Comparison of ENCODE assay signal across 20 cellular contexts in genomic region chr3:27081566-27081965, GRCh38.
DNase-seq lines count a peak whose midpoint lies in the region; ATAC-seq and TF ChIP-seq lines count a peak whose summit lies in the region.
"Had no signal": no experiment of that assay in that cellular context is flagged by ENCODE, and none has a peak within 500 bp of the region (broad histone marks: within the 10 kb centered on the region; RNA-seq: fewer than 3 reads in every experiment).

No MANE protein-coding gene starts in this region.

- no peak overlapping the region for H3K4me3 Mint-ChIP-seq in stimulated activated memory B cell treated with anti-CD40 and anti-IgM and Interleukin-4, amounts not matched to agents 10 μg/mL and 1 μg/mL and 100 μg/mL, for 72 hours
- H3K4me3 Mint-ChIP-seq: CD14-positive monocyte; CD4-positive, alpha-beta T cell; CD8-positive, alpha-beta memory T cell had no signal

- 96% methylated on average over 4 of the region's 5 CpGs for WGBS in mesenchymal stem cell

- H2BK12ac ChIP-seq in mesenchymal stem cell (ENCODE audit: low read length in 2 of 2) = peak overlapping the region; percentile 75

- H3K9ac ChIP-seq in mesenchymal stem cell (ENCODE audit: low read length) = no peak overlapping the region
- H3K9ac ChIP-seq: BLaER1 treated with 17β-estradiol and CSF1 and Interleukin-3, amounts not matched to agents 10 nM and 100 nM; GM23248 had no signal

- H3K9me3 ChIP-seq in right atrium auricular region = no peaks in the 10 kb centered on the region
- no peaks in the 10 kb centered on the region for H3K9me3 ChIP-seq in mesenchymal stem cell (ENCODE audit: control insufficient read depth, low read length)
- H3K9me3 ChIP-seq: BE2C; BLaER1 treated with 17β-estradiol and CSF1 and Interleukin-3, amounts not matched to agents 10 nM and 100 nM had no signal

- H3K36me3 ChIP-seq in right atrium auricular region = no peaks in the 10 kb centered on the region
- no peaks in the 10 kb centered on the region for H3K36me3 ChIP-seq in mesenchymal stem cell (ENCODE audit: control insufficient read depth in 1 of 2, insufficient read depth in 2 of 2, low read depth in 1 of 2, low read length in 2 of 2)
- H3K36me3 ChIP-seq: BE2C; BLaER1 treated with 17β-estradiol and CSF1 and Interleukin-3, amounts not matched to agents 10 nM and 100 nM had no signal

- no peak overlapping the region for H3K4me2 ChIP-seq in mesenchymal stem cell (ENCODE audit: low read length, poor library complexity, severe bottlenecking)
- H3K4me2 ChIP-seq: BLaER1 treated with 17β-estradiol and CSF1 and Interleukin-3, amounts not matched to agents 10 nM and 100 nM had no signal

- peak overlapping the region; percentile 56 for H4K91ac ChIP-seq in mesenchymal stem cell (ENCODE audit: low read length)

- no peaks in the 10 kb centered on the region for H3K9me3 Mint-ChIP-seq in stimulated activated memory B cell treated with anti-CD40 and anti-IgM and Interleukin-4, amounts not matched to agents 10 μg/mL and 1 μg/mL and 100 μg/mL, for 72 hours
- H3K9me3 Mint-ChIP-seq: CD4-positive, alpha-beta T cell; CD8-positive, alpha-beta memory T cell had no signal

- H3K79me1 ChIP-seq in mesenchymal stem cell (replicated peaks; ENCODE audit: low read length, poor library complexity, severe bottlenecking) = no peaks in the 10 kb centered on the region

- no peaks in the 10 kb centered on the region for H3K27me3 Mint-ChIP-seq in stimulated activated memory B cell treated with anti-CD40 and anti-IgM and Interleukin-4, amounts not matched to agents 10 μg/mL and 1 μg/mL and 100 μg/mL, for 72 hours

- H3K4me3 ChIP-seq in right atrium auricular region = no peak overlapping the region
- H3K4me3 ChIP-seq in mesenchymal stem cell (ENCODE audit: insufficient read depth in 1 of 2, low read depth in 1 of 2, low read length in 2 of 2) = no peak overlapping the region
- H3K4me3 ChIP-seq: BLaER1 treated with 17β-estradiol and CSF1 and Interleukin-3, amounts not matched to agents 10 nM and 100 nM; GM12878; GM23248 had no signal

- no peak overlapping the region for H3K23ac ChIP-seq in mesenchymal stem cell (ENCODE audit: low read length in 2 of 2)

- H2AFZ ChIP-seq in mesenchymal stem cell (ENCODE audit: low read depth, low read length) = no peak overlapping the region
- H2AFZ ChIP-seq: GM23248 had no signal

- H3K27ac Mint-ChIP-seq in stimulated activated memory B cell treated with anti-CD40 and anti-IgM and Interleukin-4, amounts not matched to agents 10 μg/mL and 1 μg/mL and 100 μg/mL, for 72 hours = no peak overlapping the region
- H3K27ac Mint-ChIP-seq: CD14-positive monocyte; CD4-positive, alpha-beta T cell; CD8-positive, alpha-beta memory T cell had no signal

- H3K14ac ChIP-seq in mesenchymal stem cell (ENCODE audit: low read length in 2 of 2) = peak overlapping the region in 1 of 2 experiments; percentile 87

- peak overlapping the region; percentile 38 to 41 for H3K18ac ChIP-seq in mesenchymal stem cell (ENCODE audit: low read depth in 1 of 2, low read length in 2 of 2)

- H2AK5ac ChIP-seq in mesenchymal stem cell (ENCODE audit: low read length, severe bottlenecking) = no peak overlapping the region

- peak; percentile 32 for ATAC-seq in left ventricle myocardium superior
- ATAC-seq in stimulated activated memory B cell treated with anti-CD40 and anti-IgM and Interleukin-4, amounts not matched to agents 10 μg/mL and 1 μg/mL and 100 μg/mL, for 72 hours = peak; percentile 22
- ATAC-seq in GM21576 (IDR thresholded peaks at IDR 0.05; ENCODE audit: unreplicated experiment) = no peak
- ATAC-seq: GM12878 had no signal

- H2BK5ac ChIP-seq in mesenchymal stem cell (ENCODE audit: low read depth, low read length, poor library complexity, severe bottlenecking) = no peak overlapping the region

- H3K4me1 ChIP-seq in right atrium auricular region (no peaks in the 10 kb centered on the region), mesenchymal stem cell (ENCODE audit: control insufficient read depth, insufficient read depth, low read depth, low read length) (no peaks in the 10 kb centered on the region)
- H3K4me1 ChIP-seq: BE2C; BLaER1 treated with 17β-estradiol and CSF1 and Interleukin-3, amounts not matched to agents 10 nM and 100 nM had no signal

- peak overlapping the region; percentile 28 for H4K8ac ChIP-seq in mesenchymal stem cell (ENCODE audit: low read length)

- H3K27me3 ChIP-seq in right atrium auricular region = no peaks in the 10 kb centered on the region
- H3K27me3 ChIP-seq in mesenchymal stem cell (ENCODE audit: control insufficient read depth in 1 of 2, insufficient read depth in 1 of 2, low read length in 2 of 2) = no peaks in the 10 kb centered on the region
- H3K27me3 ChIP-seq: BE2C had no signal

- H3K4ac ChIP-seq in mesenchymal stem cell (ENCODE audit: low read depth in 1 of 2, low read length in 2 of 2) = no peak overlapping the region

- intact Hi-C loops in left ventricle myocardium superior (cut with micrococcal nuclease) = no loop called here

- H3K27ac ChIP-seq in right atrium auricular region (no peak overlapping the region), mesenchymal stem cell (ENCODE audit: low read length, poor library complexity, severe bottlenecking) (no peak overlapping the region)
- H3K27ac ChIP-seq: 22Rv1; BLaER1 treated with 17β-estradiol and CSF1 and Interleukin-3, amounts not matched to agents 10 nM and 100 nM; GM23248 had no signal

- no peaks in the 10 kb centered on the region for H3K4me1 Mint-ChIP-seq in stimulated activated memory B cell treated with anti-CD40 and anti-IgM and Interleukin-4, amounts not matched to agents 10 μg/mL and 1 μg/mL and 100 μg/mL, for 72 hours
- H3K4me1 Mint-ChIP-seq: CD14-positive monocyte; CD8-positive, alpha-beta memory T cell had no signal

- no peak overlapping the region for H2BK120ac ChIP-seq in mesenchymal stem cell (ENCODE audit: low read depth, low read length)

- no peak for TF ChIP-seq CTCF in right atrium auricular region (IDR thresholded peaks at IDR 0.05)

- H2BK15ac ChIP-seq in mesenchymal stem cell (ENCODE audit: low read depth, poor library complexity, severe bottlenecking) = no peak overlapping the region

- DNase-seq in left ventricle myocardium superior (no peak), right atrium auricular region (ENCODE audit: low spot score) (no peak), mesenchymal stem cell (no peak), SW 1271 (lab: John Stamatoyannopoulos, UW) (no peak)
- DNase-seq: BE2C; CD4-positive, alpha-beta T cell; CD8-positive, alpha-beta memory T cell; DMS 273 treated with DMSO at 0.1 percent for 48 hours; DMS79; EL; GDM1; GM23248; H7; HCEC 1CT had no signal

- no peaks in the 10 kb centered on the region for H3K36me3 Mint-ChIP-seq in stimulated activated memory B cell treated with anti-CD40 and anti-IgM and Interleukin-4, amounts not matched to agents 10 μg/mL and 1 μg/mL and 100 μg/mL, for 72 hours
- H3K36me3 Mint-ChIP-seq: CD14-positive monocyte; CD8-positive, alpha-beta memory T cell had no signal
